Comparison of ENCODE assay signal across 15 cellular contexts in the genomic region with DNA sequence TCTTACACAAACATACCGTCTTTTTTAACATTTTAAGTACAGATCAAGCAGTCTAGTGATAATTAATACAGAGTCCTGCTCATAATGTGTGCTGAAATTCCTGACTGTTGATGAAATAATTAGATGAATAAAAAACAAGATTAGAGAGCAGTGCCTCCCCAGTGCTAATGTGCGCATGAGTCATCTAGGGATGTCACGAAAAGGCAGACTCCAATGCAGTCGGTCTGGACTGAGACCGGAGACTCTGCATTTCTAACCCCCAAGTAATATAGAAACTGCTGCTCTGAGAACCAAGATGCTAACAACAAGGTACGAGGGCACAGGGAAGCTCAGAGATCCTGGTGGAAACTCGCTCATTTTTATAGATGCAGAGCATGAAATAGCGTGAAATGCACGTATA.
DNase-seq lines count a peak whose midpoint lies in the region; ATAC-seq and TF ChIP-seq lines count a peak whose summit lies in the region.
"Had no signal": no experiment of that assay in that cellular context is flagged by ENCODE, and none has a peak within 500 bp of the region (broad histone marks: within the 10 kb centered on the region; RNA-seq: fewer than 3 reads in every experiment).

No MANE protein-coding gene starts in this region.

- peaks cover 0 to 11% of the 10 kb centered on the region in 2 donors for H3K4me1 ChIP-seq in left lung
- H3K4me1 ChIP-seq: pancreas had no signal

- H3K27ac ChIP-seq in left lung, result peak overlapping the region in 1 of 2 donors; percentile 15
- H3K27ac ChIP-seq: esophagus muscularis mucosa, pancreas had no signal

- H3K9me3 ChIP-seq in left lung, result no peaks in the 10 kb centered on the region
- H3K9me3 ChIP-seq: esophagus muscularis mucosa, mucosa of descending colon, pancreas had no signal

- DNase-seq in AG20443 (ENCODE audit: low spot score), result peak; percentile 61
- DNase-seq in NCI-H460 (ENCODE audit: extremely low read depth, low read depth), result peak; percentile 7
- DNase-seq in epithelial cell of esophagus (ENCODE audit: low read depth), result peak; percentile 43
- DNase-seq in left lung, result no peak
- DNase-seq in stimulated activated CD4-positive, alpha-beta T cell treated with anti-CD3 and anti-CD28 coated beads, Interleukin-4, amount 100 ng/mL, for 24 hours, result no peak
- DNase-seq in NCI-H2196 treated with DMSO at 0.1 percent for 48 hours (lab: John Stamatoyannopoulos, UW; ENCODE audit: unreplicated experiment), result no peak
- no peak for DNase-seq in NCI-H2227 treated with DMSO at 0.1 percent for 48 hours (lab: John Stamatoyannopoulos, UW)
- DNase-seq: AML-193; cortex of kidney; DMS53; mucosa of descending colon; pancreas; stimulated activated CD4-positive, alpha-beta T cell treated with anti-CD3 and anti-CD28 coated beads, Interleukin-15, amount 100 ng/mL, for 24 hours had no signal

- H3K27me3 ChIP-seq in left lung, result no peaks in the 10 kb centered on the region
- H3K27me3 ChIP-seq: esophagus muscularis mucosa had no signal

- peak; percentile 18 for ATAC-seq in left lung
- no peak for ATAC-seq in HG02623 (IDR thresholded peaks at IDR 0.05; ENCODE audit: unreplicated experiment)
- ATAC-seq: pancreas had no signal

- intact Hi-C loops in left lung (cut with DNase I), result no loop called here

- H3K36me3 ChIP-seq in left lung, result no peaks in the 10 kb centered on the region
- H3K36me3 ChIP-seq: esophagus muscularis mucosa, pancreas had no signal

- H3K4me3 ChIP-seq in epithelial cell of esophagus (ENCODE audit: low read length) (no peak overlapping the region), left lung (no peak overlapping the region)
- H3K4me3 ChIP-seq: esophagus muscularis mucosa, mucosa of descending colon, pancreas had no signal

- TF ChIP-seq CTCF in epithelial cell of esophagus (IDR thresholded peaks at IDR 0.05; ENCODE audit: insufficient read depth, low read depth, low read length, missing control alignments) (no peak), left lung (IDR thresholded peaks at IDR 0.05) (no peak)

Comparison
In these comparisons a context has a peak if more than half of its experiments do, and no peak if none do; other contexts are left out.
1. DNase-seq: peak in AG20443 (single experiment), NCI-H460 (single experiment) and epithelial cell of esophagus (single experiment); none in left lung (0 of 2), stimulated activated CD4-positive, alpha-beta T cell treated with anti-CD3 and anti-CD28 coated beads, Interleukin-4, amount 100 ng/mL, for 24 hours (single experiment), NCI-H2196 treated with DMSO at 0.1 percent for 48 hours (single experiment) and NCI-H2227 treated with DMSO at 0.1 percent for 48 hours (single experiment).